9 cellular contexts compared by ENCODE assay signal in the genomic region with DNA sequence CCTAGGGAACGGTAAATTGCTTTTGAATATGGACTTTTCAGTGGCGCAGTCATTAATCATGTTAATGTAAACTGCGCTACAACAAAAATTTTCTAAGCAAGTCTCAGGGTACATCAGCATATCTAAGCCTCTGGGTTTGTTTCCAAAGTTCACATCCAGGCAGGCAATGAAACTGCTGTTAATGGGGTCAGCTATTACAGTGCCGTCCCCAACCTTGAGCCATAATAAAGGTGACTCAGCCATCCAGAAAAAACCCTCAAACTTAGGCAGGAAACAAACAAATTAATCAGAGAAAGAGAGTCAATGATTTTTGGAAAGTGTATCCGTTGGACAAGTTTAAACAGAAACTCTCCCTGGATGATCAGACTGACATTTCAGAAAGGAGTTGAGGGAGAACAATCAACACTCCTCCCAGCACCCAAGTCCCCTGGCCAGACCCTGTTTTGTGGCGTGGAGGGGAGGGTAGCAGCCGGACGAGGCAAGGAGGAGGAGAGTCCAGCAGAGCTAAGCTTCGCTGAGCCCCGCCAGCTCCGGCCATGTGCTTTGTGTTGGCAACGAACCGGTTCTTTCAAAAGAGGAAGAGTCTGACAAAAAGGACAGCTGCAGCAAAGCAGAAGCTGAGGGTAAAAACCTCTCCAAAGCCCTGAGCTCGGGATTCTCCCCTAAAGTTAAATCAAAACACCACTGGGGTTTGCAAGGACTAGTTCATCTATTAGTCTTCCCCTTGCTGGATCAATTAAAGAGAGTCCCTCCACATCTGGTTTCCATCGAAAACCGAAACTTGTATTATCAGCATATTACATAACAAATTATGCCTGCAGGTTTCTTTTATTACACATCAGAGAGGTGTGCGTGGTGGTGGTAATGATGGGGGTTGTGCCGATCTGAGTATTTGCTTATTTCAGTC. TPM values are rescaled to one million over a fixed set of nuclear protein-coding genes. Genes with fewer than 3 reads are reported as not detected.
DNase-seq lines count a peak whose midpoint lies in the region; ATAC-seq and TF ChIP-seq lines count a peak whose summit lies in the region.
"Had no signal": no experiment of that assay in that cellular context is flagged by ENCODE, and none has a peak within 500 bp of the region (broad histone marks: within the 10 kb centered on the region; RNA-seq: fewer than 3 reads in every experiment).

No MANE protein-coding gene starts in this region.

- H3K4me2 ChIP-seq in fibroblast of lung (ENCODE audit: extremely low read depth, insufficient read depth, low read length): peak overlapping the region; percentile 88

- H3K4me3 Mint-ChIP-seq in T-helper 17 cell: peak overlapping the region; percentile 98

- peaks cover 71% of the 10 kb centered on the region for H3K4me1 Mint-ChIP-seq in T-helper 17 cell

- H3K27me3 Mint-ChIP-seq in T-helper 17 cell: no peaks in the 10 kb centered on the region

- peak overlapping the region; percentile 100 for H3K27ac Mint-ChIP-seq in T-helper 17 cell

- H2AFZ ChIP-seq in fibroblast of lung (ENCODE audit: low read length): no peak overlapping the region
- no peak overlapping the region for H2AFZ ChIP-seq in neuron (ENCODE audit: low read depth, low read length)

- ATAC-seq in HG03045 (IDR thresholded peaks at IDR 0.05; ENCODE audit: unreplicated experiment) (peak; percentile 6), T-helper 17 cell (peak; percentile 39)

- H3K4me1 ChIP-seq in fibroblast of lung (ENCODE audit: control insufficient read depth, extremely low read depth, insufficient read depth, low read length) (peaks cover 7% of the 10 kb centered on the region), neuron (ENCODE audit: insufficient read depth, low read length) (peaks cover 68% of the 10 kb centered on the region)

- H3K27me3 ChIP-seq in fibroblast of lung (ENCODE audit: control insufficient read depth, insufficient read depth, low read length): no peaks in the 10 kb centered on the region
- H3K27me3 ChIP-seq in neuron (ENCODE audit: insufficient read depth, low read length): no peaks in the 10 kb centered on the region
- H3K27me3 ChIP-seq: cardiac muscle cell had no signal

- H3K36me3 Mint-ChIP-seq in T-helper 17 cell (ENCODE audit: low read depth): peaks cover 2% of the 10 kb centered on the region

- H3K9me3 ChIP-seq in T-helper 17 cell (ENCODE audit: control insufficient read depth, low read length, poor library complexity, severe bottlenecking) (no peaks in the 10 kb centered on the region), fibroblast of lung (ENCODE audit: control insufficient read depth, insufficient read depth, low read depth, low read length) (no peaks in the 10 kb centered on the region), neuron (ENCODE audit: low read length) (no peaks in the 10 kb centered on the region)

- no peaks in the 10 kb centered on the region for H4K20me1 ChIP-seq in fibroblast of lung (ENCODE audit: control insufficient read depth, extremely low read depth, insufficient read depth, low read length)

- no peaks in the 10 kb centered on the region for H3K79me2 ChIP-seq in fibroblast of lung (ENCODE audit: control insufficient read depth, insufficient read depth, low read length)

- TF ChIP-seq CTCF in fibroblast of lung (conservative IDR thresholded peaks at IDR 0.05 in 1 of 2, IDR thresholded peaks at IDR 0.05 in 1 of 2; ENCODE audit: low read depth in 1 of 2, low read length in 2 of 2): no peak

- DNase-seq in SIG-M5 treated with dmso at 0.1 percent for 504 hours (lab: John Stamatoyannopoulos, UW; ENCODE audit: unreplicated experiment) (peak; percentile 69), SIG-M5 (lab: John Stamatoyannopoulos, UW) (no peak), T-helper 17 cell (no peak), fibroblast of lung (ENCODE audit: low read depth in 2 of 2) (peak; percentile 44 to 72), UCSD-AML1 (lab: John Stamatoyannopoulos, UW; ENCODE audit: unreplicated experiment) (no peak), NCI-H2196 (lab: John Stamatoyannopoulos, UW; ENCODE audit: unreplicated experiment) (no peak)

- no peak overlapping the region for H3K9ac ChIP-seq in fibroblast of lung (ENCODE audit: insufficient read depth, low read length)

- H3K36me3 ChIP-seq in fibroblast of lung (ENCODE audit: control insufficient read depth, insufficient read depth, low read length) (no peaks in the 10 kb centered on the region), neuron (ENCODE audit: insufficient read depth, low read length) (no peaks in the 10 kb centered on the region)
- H3K36me3 ChIP-seq: cardiac muscle cell had no signal

- peak overlapping the region in 3 of 4 experiments; percentile 14 to 30 (median 21) for H3K4me3 ChIP-seq in fibroblast of lung (replicated peaks in 1 of 4; ENCODE audit: control extremely low read depth in 1 of 4, insufficient read depth in 1 of 4, low read depth in 3 of 4, low read length in 4 of 4)
- H3K4me3 ChIP-seq in neuron (ENCODE audit: low read length): peak overlapping the region; percentile 2
- H3K4me3 ChIP-seq: cardiac muscle cell had no signal

- H3K27ac ChIP-seq in fibroblast of lung (ENCODE audit: insufficient read depth, low read length): no peak overlapping the region
- H3K27ac ChIP-seq: cardiac muscle cell had no signal

RNA-seq across cellular contexts. Expression of gene FAM53B, which starts 3.6 kb away (rescaled TPM):
- total RNA-seq in T-helper 17 cell: 10 to 100 TPM; 68.5 to 69.2 TPM
- 10.8 and 11.7 TPM in 2 replicates for total RNA-seq in fibroblast of lung
- polyA plus RNA-seq in fibroblast of lung: 2.2 and 4.0 TPM in 2 replicates
- polyA plus RNA-seq in fibroblast of lung (2012): 3.8 and 6.5 TPM in 2 replicates
- polyA minus RNA-seq in fibroblast of lung (ENCODE audit: low replicate concordance): 11.1 and 12.7 TPM in 2 replicates

RNA-seq across cellular contexts. Expression of gene EEF1AKMT2, which starts 51.1 kb away (rescaled TPM):
- 10 to 100 TPM; 14.5 to 16.2 TPM for total RNA-seq in T-helper 17 cell
- total RNA-seq in fibroblast of lung: 14.4 and 20.5 TPM in 2 replicates
- 20.3 and 22.1 TPM in 2 replicates for polyA plus RNA-seq in fibroblast of lung
- 16.1 and 16.5 TPM in 2 replicates for polyA plus RNA-seq in fibroblast of lung (2012)
- polyA minus RNA-seq in fibroblast of lung (ENCODE audit: low replicate concordance): 0.30 and 3.2 TPM in 2 replicates

Comparison
In these comparisons a context has a peak if more than half of its experiments do, and no peak if none do; other contexts are left out.
1. DNase-seq: peak in SIG-M5 treated with dmso at 0.1 percent for 504 hours (single experiment) and fibroblast of lung (2 of 2); none in SIG-M5 (single experiment), T-helper 17 cell (0 of 3), UCSD-AML1 (single experiment) and NCI-H2196 (single experiment).